Comparison of ENCODE assay signal across 9 cellular contexts in genomic region chr20:56995635-56996075, GRCh38.
A peak's percentile ranks its signal among the peaks of the same experiment; 100 is the strongest.
DNase-seq lines count a peak whose midpoint lies in the region; ATAC-seq and TF ChIP-seq lines count a peak whose summit lies in the region.
"Had no signal": no experiment of that assay in that cellular context is flagged by ENCODE, and none has a peak within 500 bp of the region (broad histone marks: within the 10 kb centered on the region; RNA-seq: fewer than 3 reads in every experiment).

No MANE protein-coding gene starts in this region.

- H3K4me3 Mint-ChIP-seq in HFFc6 (no peak overlapping the region), nephron (no peak overlapping the region)

- H3K9me3 Mint-ChIP-seq in HFFc6 (peaks cover 15% of the 10 kb centered on the region), nephron (peaks cover 17% of the 10 kb centered on the region)

- TF ChIP-seq CTCF in HFFc6 (IDR thresholded peaks at IDR 0.05) = peak; percentile 78
- peak; percentile 69 for TF ChIP-seq CTCF in astrocyte of the spinal cord (IDR thresholded peaks at IDR 0.05; ENCODE audit: low read depth, low read length)
- peak; percentile 45 to 67 (median 61) for TF ChIP-seq CTCF in nephron (IDR thresholded peaks at IDR 0.05; ENCODE audit: unreplicated experiment in 3 of 3)

- no peaks in the 10 kb centered on the region for H3K36me3 Mint-ChIP-seq in HFFc6 (ENCODE audit: low read depth)
- H3K36me3 Mint-ChIP-seq in nephron (ENCODE audit: low read depth) = no peaks in the 10 kb centered on the region

- H3K27ac Mint-ChIP-seq in HFFc6 (no peak overlapping the region), nephron (no peak overlapping the region)

- no peak overlapping the region for H3K4me3 ChIP-seq in astrocyte of the spinal cord (ENCODE audit: low read depth, low read length)
- H3K4me3 ChIP-seq: BLaER1 treated with 17β-estradiol and CSF1 and Interleukin-3, amounts not matched to agents 10 nM and 100 nM had no signal

- in situ Hi-C loops in astrocyte of the spinal cord (cut with HindIII; ENCODE audit: low sequenced_read_pairs) = no loop called here

- ATAC-seq in GM18867 (IDR thresholded peaks at IDR 0.05; ENCODE audit: unreplicated experiment) (no peak), HG03354 (IDR thresholded peaks at IDR 0.05; ENCODE audit: poor library complexity, severe bottlenecking, unreplicated experiment) (no peak)

- H3K27me3 Mint-ChIP-seq in HFFc6 (ENCODE audit: insufficient read depth) (peaks cover 13% of the 10 kb centered on the region), nephron (ENCODE audit: low read depth) (peaks cover 17% of the 10 kb centered on the region)

- DNase-seq in NCI-H1105 treated with DMSO at 0.1 percent for 48 hours (lab: John Stamatoyannopoulos, UW) (peak; percentile 18), NCI-H1105 (lab: John Stamatoyannopoulos, UW) (no peak), HFFc6 (no peak), astrocyte of the spinal cord (ENCODE audit: low read depth, low spot score) (no peak), NCI-H1417 treated with DMSO at 0.1 percent for 48 hours (lab: John Stamatoyannopoulos, UW) (no peak)

- H3K4me1 Mint-ChIP-seq in HFFc6 (ENCODE audit: low read depth) (no peaks in the 10 kb centered on the region), nephron (no peaks in the 10 kb centered on the region)
